In the genomic region with DNA sequence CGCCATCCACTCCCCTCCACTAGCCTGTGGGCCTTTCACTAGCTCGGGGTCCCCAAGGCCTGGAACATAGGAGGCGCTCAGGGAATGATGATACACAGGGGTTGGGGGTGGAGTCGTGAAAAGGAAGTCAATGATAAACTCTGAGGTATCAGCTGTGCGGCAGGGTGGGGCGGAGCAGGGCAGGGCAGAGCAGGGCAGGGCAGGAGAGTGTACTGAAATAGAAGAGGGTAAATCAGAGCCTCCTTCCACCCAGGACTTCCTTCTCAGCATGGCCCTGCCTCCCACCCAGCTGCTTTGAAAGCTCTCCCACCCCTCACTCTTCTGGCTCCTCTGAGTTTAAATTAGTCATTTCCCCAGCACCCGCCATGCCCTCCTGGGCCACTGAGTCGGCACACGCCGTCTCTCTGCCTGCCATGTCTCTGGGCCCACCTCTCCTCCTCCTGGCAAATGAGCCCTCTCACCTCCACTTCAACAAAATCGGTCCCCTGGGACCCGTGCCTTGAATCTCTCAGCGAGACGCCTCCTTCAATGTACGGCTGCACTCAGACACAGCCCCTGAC, we compare ENCODE assay signal across 8 cellular contexts. TPM values are rescaled to one million over a fixed set of nuclear protein-coding genes. Genes with fewer than 3 reads are reported as not detected.
DNase-seq lines count a peak whose midpoint lies in the region; ATAC-seq and TF ChIP-seq lines count a peak whose summit lies in the region.

No MANE protein-coding gene starts in this region.

- H3K4me3 ChIP-seq in DOHH2 (ENCODE audit: low read length) (no peak overlapping the region), vagina (no peak overlapping the region)

- H3K79me2 ChIP-seq in DOHH2 (ENCODE audit: control insufficient read depth, low read length), result peaks cover 93% of the 10 kb centered on the region

- H3K27me3 ChIP-seq in DOHH2 (ENCODE audit: control insufficient read depth, low read length) (no peaks in the 10 kb centered on the region), vagina (no peaks in the 10 kb centered on the region)

- TF ChIP-seq CTCF in DOHH2 (IDR thresholded peaks at IDR 0.05; ENCODE audit: low read depth, low read length, poor library complexity, severe bottlenecking), result no peak
- TF ChIP-seq CTCF in natural killer cell (IDR thresholded peaks at IDR 0.05), result no peak
- TF ChIP-seq CTCF in vagina (IDR thresholded peaks at IDR 0.05), result no peak

- H3K27me3 Mint-ChIP-seq in central memory CD8-positive, alpha-beta T cell, result no peaks in the 10 kb centered on the region
- H3K27me3 Mint-ChIP-seq in natural killer cell (ENCODE audit: low read depth in 2 of 2), result no peaks in the 10 kb centered on the region

- peaks cover 66% of the 10 kb centered on the region for H3K4me1 Mint-ChIP-seq in central memory CD8-positive, alpha-beta T cell
- H3K4me1 Mint-ChIP-seq in natural killer cell, result peaks cover 68 to 74% of the 10 kb centered on the region in 2 donors

- H3K4me1 ChIP-seq in DOHH2 (ENCODE audit: control insufficient read depth, low read length) (peaks cover 38% of the 10 kb centered on the region), vagina (peaks cover 89% of the 10 kb centered on the region)

- peaks cover 58% of the 10 kb centered on the region for H4K20me1 ChIP-seq in DOHH2 (ENCODE audit: control insufficient read depth, insufficient read depth, low read depth, low read length)

- H3K27ac ChIP-seq in DOHH2 (ENCODE audit: low read depth, low read length) (no peak overlapping the region), vagina (peak overlapping the region; percentile 73)

- H3K36me3 ChIP-seq in DOHH2 (ENCODE audit: control insufficient read depth, low read length), result peaks cover 31% of the 10 kb centered on the region
- H3K36me3 ChIP-seq in vagina, result no peaks in the 10 kb centered on the region

- ATAC-seq in HG02970 (IDR thresholded peaks at IDR 0.05; ENCODE audit: low FRiP score, unreplicated experiment) (peak; percentile 76), natural killer cell (peak; percentile 77 to 85 (median 79)), GM19351 (IDR thresholded peaks at IDR 0.05; ENCODE audit: unreplicated experiment) (no peak)
- peak; percentile 94 for ATAC-seq in central memory CD8-positive, alpha-beta T cell (replicated peaks; ENCODE audit: extremely low read depth, poor library complexity, severe bottlenecking)

- no peaks in the 10 kb centered on the region for H3K9me2 ChIP-seq in DOHH2 (replicated peaks; ENCODE audit: control insufficient read depth, low read length)

- intact Hi-C loops in natural killer cell (cut with micrococcal nuclease) (no loop called here), vagina (cut with DNase I) (no loop called here)

- H3K36me3 Mint-ChIP-seq in central memory CD8-positive, alpha-beta T cell (ENCODE audit: insufficient read depth), result peaks cover 19% of the 10 kb centered on the region
- H3K36me3 Mint-ChIP-seq in natural killer cell, result no peaks in the 10 kb centered on the region

- peak overlapping the region; percentile 44 for H3K4me2 ChIP-seq in DOHH2 (ENCODE audit: low read length)

- DNase-seq in T-helper 9 cell (peak; percentile 48), natural killer cell (no peak), vagina (ENCODE audit: extremely low spot score in 2 of 2) (no peak), NCI-H146 treated with DMSO at 0.1 percent for 48 hours (lab: John Stamatoyannopoulos, UW; ENCODE audit: unreplicated experiment) (no peak)
- DNase-seq in central memory CD8-positive, alpha-beta T cell (ENCODE audit: low spot score in 2 of 2), result no peak

- TF ChIP-seq POLR2A in vagina (IDR thresholded peaks at IDR 0.05), result no peak

- H3K4me3 Mint-ChIP-seq in central memory CD8-positive, alpha-beta T cell, result peak overlapping the region; percentile 59
- H3K4me3 Mint-ChIP-seq in natural killer cell, result peak overlapping the region; percentile 80

- no peaks in the 10 kb centered on the region for H3K9me3 Mint-ChIP-seq in central memory CD8-positive, alpha-beta T cell
- H3K9me3 Mint-ChIP-seq in natural killer cell, result no peaks in the 10 kb centered on the region

- peak overlapping the region; percentile 93 for H3K27ac Mint-ChIP-seq in central memory CD8-positive, alpha-beta T cell (ENCODE audit: low read depth)
- H3K27ac Mint-ChIP-seq in natural killer cell, result peak overlapping the region; percentile 90 to 91

- H3F3A ChIP-seq in DOHH2 (ENCODE audit: control insufficient read depth, insufficient read depth), result no peaks in the 10 kb centered on the region

- no peaks in the 10 kb centered on the region for H3K9me3 ChIP-seq in DOHH2 (ENCODE audit: control insufficient read depth, insufficient read depth, low read length)
- H3K9me3 ChIP-seq in vagina, result no peaks in the 10 kb centered on the region

RNA-seq across cellular contexts. Expression of a gene that starts 16.9 kb away (rescaled TPM):
- total RNA-seq in natural killer cell (100 to 1,000 TPM; 369 to 393 (median 375) TPM), vagina (152 TPM)
